7 cellular contexts compared by ENCODE assay signal in the genomic region with DNA sequence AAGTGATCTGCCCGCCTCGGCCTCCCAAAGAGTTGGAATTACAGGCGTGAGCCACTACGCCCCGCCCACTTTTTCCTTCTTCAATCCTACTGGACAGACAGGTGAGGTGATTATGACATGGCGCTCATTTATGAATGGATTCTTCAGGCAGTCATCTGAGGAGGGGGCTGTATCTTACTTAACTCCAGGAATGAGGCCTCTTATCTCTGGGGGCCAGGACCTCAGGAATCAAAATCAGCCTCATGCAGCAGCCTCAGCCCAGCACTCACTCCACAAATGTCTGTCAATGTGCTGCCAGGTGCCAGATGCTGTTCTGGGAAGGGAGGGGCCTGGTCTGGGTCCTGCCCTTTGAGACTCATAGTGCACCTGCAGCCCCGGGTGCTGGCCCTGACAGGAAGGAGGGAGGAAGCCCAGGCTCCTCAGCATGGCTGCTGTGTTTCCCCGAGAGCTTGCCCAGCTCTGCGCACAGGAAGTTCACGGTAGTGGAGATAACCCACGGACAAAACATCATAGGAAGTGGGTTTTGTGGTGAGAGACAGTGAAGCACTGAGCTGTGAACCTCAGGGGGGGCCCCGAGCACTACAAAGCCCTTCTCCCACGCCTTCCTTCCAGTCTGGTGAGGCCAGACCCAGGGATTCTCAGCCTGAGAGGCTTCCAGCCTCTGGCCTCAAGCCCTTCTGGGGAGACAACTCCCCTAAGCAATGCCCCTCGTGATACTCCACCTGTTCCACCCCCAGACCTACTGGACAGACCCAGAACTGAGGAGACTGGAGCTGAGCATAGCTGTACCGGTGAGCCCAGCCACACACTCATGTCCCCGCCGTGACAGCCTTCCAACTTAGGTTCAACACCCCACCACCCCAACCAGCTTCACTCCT.
A peak's percentile ranks its signal among the peaks of the same experiment; 100 is the strongest.
DNase-seq lines count a peak whose midpoint lies in the region; ATAC-seq lines count a peak whose summit lies in the region.

No MANE protein-coding gene starts in this region.

- peak; percentile 97 for ATAC-seq in GM19023 (IDR thresholded peaks at IDR 0.05; ENCODE audit: unreplicated experiment)
- peak; percentile 96 for ATAC-seq in HG02943 (IDR thresholded peaks at IDR 0.05; ENCODE audit: low read depth, unreplicated experiment)

- DNase-seq in NCI-H774 (lab: John Stamatoyannopoulos, UW) (peak; percentile 52), germinal center (ENCODE audit: low spot score) (peak; percentile 96), DMS114 treated with DMSO at 0.1 percent for 48 hours (lab: John Stamatoyannopoulos, UW; ENCODE audit: unreplicated experiment) (no peak)
- DNase-seq in activated CD8-positive, alpha-beta memory T cell treated with anti-CD3 and anti-CD28 coated beads for 48 hours (ENCODE audit: low read depth in 2 of 3, low spot score in 2 of 3): peak; percentile 50 to 73 (median 65)
- peak; percentile 92 for DNase-seq in stimulated activated CD4-positive, alpha-beta T cell treated with anti-CD3 and anti-CD28 coated beads, Interleukin-1b, Interleukin-23, amount 100 ng/mL, for 48 hours
